In genomic region chr14:50308363-50308762, GRCh38 we compare ENCODE assay signal across 23 cellular contexts.
"Had no signal": no experiment of that assay in that cellular context is flagged by ENCODE, and none has a peak within 500 bp of the region (broad histone marks: within the 10 kb centered on the region; RNA-seq: fewer than 3 reads in every experiment).

No MANE protein-coding gene starts in this region.

- H3K4me1 ChIP-seq: prostate gland had no signal

- H3K36me3 ChIP-seq: colonic mucosa, lower lobe of right lung, prostate gland, transverse colon had no signal

- H3K27me3 ChIP-seq: body of pancreas, colonic mucosa, transverse colon had no signal

- H3K9me3 ChIP-seq: body of pancreas, colonic mucosa, lower lobe of right lung, prostate gland, transverse colon had no signal

- DNase-seq: activated CD4-positive, alpha-beta T cell treated with anti-CD3 and anti-CD28 coated beads for 48 hours; activated CD8-positive, alpha-beta T cell treated with anti-CD3 and anti-CD28 coated beads for 36 hours; activated effector memory CD4-positive, alpha-beta T cell treated with anti-CD3 and anti-CD28 coated beads, Interleukin-2, amount 50 U/mL, for 16 hours; activated T-cell treated with anti-CD3 and anti-CD28 coated beads, Interleukin-2, amount 50 U/mL, for 4 hours; amniotic stem cell; body of pancreas; central memory CD4-positive, alpha-beta T cell; colonic mucosa; foreskin fibroblast; glutamatergic neuron; immature natural killer cell; left cardiac atrium; lower lobe of right lung; small intestine; stimulated activated CD4-positive, alpha-beta T cell treated with anti-CD3 and anti-CD28 coated beads, Interleukin-4, amount 100 ng/mL, for 4 hours; stimulated activated CD8-positive, alpha-beta memory T cell treated with anti-CD3 and anti-CD28 coated beads, Interleukin-4, amount 100 ng/mL, for 48 hours; stimulated activated naive CD8-positive, alpha-beta T cell treated with anti-CD3 and anti-CD28 coated beads, Interleukin-15, Interleukin-2, amounts not matched to agents 100 U/mL and 50 U/mL, for 24 hours; transverse colon had no signal

- H3K4me3 ChIP-seq: body of pancreas, colonic mucosa, lower lobe of right lung, prostate gland, transverse colon had no signal

- ATAC-seq: activated CD8-positive, alpha-beta T cell treated with anti-CD3 and anti-CD28 coated beads for 36 hours; activated naive CD4-positive, alpha-beta T cell treated with anti-CD3 and anti-CD28 coated beads, Interleukin-2, amount 50 U/mL, for 72 hours; activated T-cell treated with anti-CD3 and anti-CD28 coated beads, Interleukin-2, amount 50 U/mL, for 4 hours; body of pancreas; esophagus mucosa; left cardiac atrium; lower lobe of right lung; right cardiac atrium; stimulated activated naive CD8-positive, alpha-beta T cell treated with anti-CD3 and anti-CD28 coated beads, Interleukin-15, Interleukin-2, amounts not matched to agents 100 U/mL and 50 U/mL, for 24 hours; WTC11 had no signal
